16 cellular contexts compared by ENCODE assay signal in genomic region chrX:39630344-39630743, GRCh38.
"Had no signal": no experiment of that assay in that cellular context is flagged by ENCODE, and none has a peak within 500 bp of the region (broad histone marks: within the 10 kb centered on the region; RNA-seq: fewer than 3 reads in every experiment).

No MANE protein-coding gene starts in this region.

- H3K36me3 Mint-ChIP-seq: activated naive CD4-positive, alpha-beta T cell treated with anti-CD3 and anti-CD28 coated beads, Interleukin-2, amount 10 ng/mL, durations not matched to agents 7 days and 5 days; WTC11 had no signal

- H3K4me1 Mint-ChIP-seq: activated naive CD4-positive, alpha-beta T cell treated with anti-CD3 and anti-CD28 coated beads, Interleukin-2, amount 10 ng/mL, durations not matched to agents 7 days and 5 days; WTC11 had no signal

- H3K27me3 Mint-ChIP-seq: activated naive CD4-positive, alpha-beta T cell treated with anti-CD3 and anti-CD28 coated beads, Interleukin-2, amount 10 ng/mL, durations not matched to agents 7 days and 5 days had no signal

- H3K4me3 Mint-ChIP-seq: activated naive CD4-positive, alpha-beta T cell treated with anti-CD3 and anti-CD28 coated beads, Interleukin-2, amount 10 ng/mL, durations not matched to agents 7 days and 5 days; WTC11 had no signal

- H3K27ac Mint-ChIP-seq: activated naive CD4-positive, alpha-beta T cell treated with anti-CD3 and anti-CD28 coated beads, Interleukin-2, amount 10 ng/mL, durations not matched to agents 7 days and 5 days; WTC11 had no signal

- ATAC-seq: esophagus mucosa, gastrocnemius medialis, heart left ventricle, WTC11 had no signal

- H3K9me3 Mint-ChIP-seq: activated naive CD4-positive, alpha-beta T cell treated with anti-CD3 and anti-CD28 coated beads, Interleukin-2, amount 10 ng/mL, durations not matched to agents 7 days and 5 days; WTC11 had no signal

- DNase-seq: activated CD4-positive, alpha-beta T cell treated with anti-CD3 and anti-CD28 coated beads for 48 hours; activated naive CD4-positive, alpha-beta T cell treated with anti-CD3 and anti-CD28 coated beads, Interleukin-2, amount 10 ng/mL, durations not matched to agents 7 days and 5 days; adrenal gland; cerebellar nuclear complex; effector CD8-positive, alpha-beta T cell; gastrocnemius medialis; heart left ventricle; left ventricle myocardium inferior; mammary epithelial cell; midbrain; stimulated activated naive CD4-positive, alpha-beta T cell treated with Interleukin-2 at 50 U/mL for 16 hours; T-helper 2 cell; transverse colon; uterus had no signal
